1 cellular context compared by ENCODE assay signal in the genomic region with DNA sequence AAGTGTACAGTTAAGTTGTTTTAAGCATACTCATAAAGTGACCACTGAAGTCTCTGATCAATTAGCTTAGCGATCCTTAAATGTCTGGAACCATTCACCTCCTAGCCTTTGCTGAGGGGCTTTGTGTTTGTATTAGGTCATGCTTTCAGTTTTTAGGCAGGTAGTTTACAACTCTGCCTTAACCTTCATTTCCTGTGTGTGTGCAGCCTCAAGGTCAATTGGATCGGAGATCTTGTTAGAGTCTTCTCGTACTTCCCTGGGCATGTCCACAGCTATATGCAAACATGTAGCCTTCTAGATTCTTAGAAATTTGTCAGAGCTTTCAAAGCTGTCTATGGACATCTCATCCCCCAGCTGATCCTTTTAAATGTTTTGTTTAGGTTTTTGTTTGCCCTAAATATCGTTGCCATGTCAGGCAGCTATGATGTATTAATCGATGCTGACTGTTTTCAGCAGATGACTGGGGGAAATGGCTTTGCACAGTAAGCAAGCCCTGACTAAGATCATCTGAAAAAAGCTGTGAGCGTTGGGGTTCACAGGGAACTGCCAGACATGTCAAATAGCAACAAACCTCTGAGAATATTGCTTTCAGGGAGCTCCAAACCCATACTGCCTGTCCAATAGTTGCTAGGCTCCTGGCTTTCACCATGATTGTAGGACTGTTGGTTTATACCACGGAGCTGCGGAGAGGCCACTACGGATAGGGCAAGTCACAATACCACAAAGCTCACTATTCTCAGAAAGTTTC.
TF ChIP-seq lines count a peak whose summit lies in the region.

No MANE protein-coding gene starts in this region.

TF ChIP-seq in GM12878, 131 proteins besides CTCF, POLR2A, EP300 and RAD21:
- TF ChIP-seq MTA2 (IDR thresholded peaks at IDR 0.05; ENCODE audit: low read depth) (no peak), NFIC (IDR thresholded peaks at IDR 0.05; ENCODE audit: low read depth, low read length) (no peak), SUPT20H (IDR thresholded peaks at IDR 0.05; ENCODE audit: borderline replicate concordance, control insufficient read depth, low read depth, low read length) (no peak), GABPA (IDR thresholded peaks at IDR 0.05; ENCODE audit: low read depth) (no peak), RUNX3 (IDR thresholded peaks at IDR 0.05; ENCODE audit: low read length) (no peak), USF1 (IDR thresholded peaks at IDR 0.05; ENCODE audit: borderline replicate concordance, extremely low read length, insufficient read depth, low read depth, low read length) (no peak), PAX5 (IDR thresholded peaks at IDR 0.05; ENCODE audit: borderline replicate concordance, low read depth, low read length) (no peak), SMAD1 (IDR thresholded peaks at IDR 0.05; ENCODE audit: low read depth, partially characterized antibody) (no peak)
- TF ChIP-seq, protein P1, sequence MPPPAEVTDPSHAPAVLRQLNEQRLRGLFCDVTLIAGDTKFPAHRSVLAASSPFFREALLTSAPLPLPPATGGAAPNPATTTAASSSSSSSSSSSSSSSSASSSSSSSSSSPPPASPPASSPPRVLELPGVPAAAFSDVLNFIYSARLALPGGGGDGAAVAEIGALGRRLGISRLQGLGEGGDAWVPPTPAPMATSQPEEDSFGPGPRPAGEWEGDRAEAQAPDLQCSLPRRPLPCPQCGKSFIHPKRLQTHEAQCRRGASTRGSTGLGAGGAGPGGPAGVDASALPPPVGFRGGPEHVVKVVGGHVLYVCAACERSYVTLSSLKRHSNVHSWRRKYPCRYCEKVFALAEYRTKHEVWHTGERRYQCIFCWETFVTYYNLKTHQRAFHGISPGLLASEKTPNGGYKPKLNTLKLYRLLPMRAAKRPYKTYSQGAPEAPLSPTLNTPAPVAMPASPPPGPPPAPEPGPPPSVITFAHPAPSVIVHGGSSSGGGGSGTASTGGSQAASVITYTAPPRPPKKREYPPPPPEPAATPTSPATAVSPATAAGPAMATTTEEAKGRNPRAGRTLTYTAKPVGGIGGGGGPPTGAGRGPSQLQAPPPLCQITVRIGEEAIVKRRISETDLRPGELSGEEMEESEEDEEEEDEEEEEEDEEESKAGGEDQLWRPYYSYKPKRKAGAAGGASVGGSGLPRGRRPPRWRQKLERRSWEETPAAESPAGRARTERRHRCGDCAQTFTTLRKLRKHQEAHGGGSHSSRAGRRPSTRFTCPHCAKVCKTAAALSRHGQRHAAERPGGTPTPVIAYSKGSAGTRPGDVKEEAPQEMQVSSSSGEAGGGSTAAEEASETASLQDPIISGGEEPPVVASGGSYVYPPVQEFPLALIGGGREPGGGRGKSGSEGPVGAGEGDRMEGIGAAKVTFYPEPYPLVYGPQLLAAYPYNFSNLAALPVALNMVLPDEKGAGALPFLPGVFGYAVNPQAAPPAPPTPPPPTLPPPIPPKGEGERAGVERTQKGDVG (CRISPR knock-in tag; IDR thresholded peaks at IDR 0.05), result no peak
- TF ChIP-seq, protein P2, sequence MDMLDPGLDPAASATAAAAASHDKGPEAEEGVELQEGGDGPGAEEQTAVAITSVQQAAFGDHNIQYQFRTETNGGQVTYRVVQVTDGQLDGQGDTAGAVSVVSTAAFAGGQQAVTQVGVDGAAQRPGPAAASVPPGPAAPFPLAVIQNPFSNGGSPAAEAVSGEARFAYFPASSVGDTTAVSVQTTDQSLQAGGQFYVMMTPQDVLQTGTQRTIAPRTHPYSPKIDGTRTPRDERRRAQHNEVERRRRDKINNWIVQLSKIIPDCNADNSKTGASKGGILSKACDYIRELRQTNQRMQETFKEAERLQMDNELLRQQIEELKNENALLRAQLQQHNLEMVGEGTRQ (IDR thresholded peaks at IDR 0.05; ENCODE audit: borderline replicate concordance, low read depth, low read length), result no peak
